15 cellular contexts compared by ENCODE assay signal in the genomic region with DNA sequence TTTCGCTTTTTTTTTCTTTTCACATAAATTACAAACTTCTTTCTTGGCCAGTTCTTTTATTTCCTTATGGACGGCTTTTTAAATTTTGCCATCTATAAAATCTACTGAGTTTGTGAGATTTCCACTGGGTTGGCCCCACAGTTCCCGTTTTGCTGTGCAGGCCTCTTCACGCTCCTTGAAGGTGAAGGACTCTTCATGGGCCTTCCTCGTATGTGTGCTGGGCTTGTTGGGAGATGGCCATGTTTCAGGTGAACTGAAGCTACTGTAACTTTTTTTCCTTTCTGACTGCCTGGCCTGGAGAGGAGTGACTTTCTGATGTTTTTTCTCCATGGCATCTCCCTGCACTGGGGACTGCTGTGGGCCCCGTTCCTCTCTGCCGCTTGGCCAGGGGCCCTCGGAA.
"Had no signal": no experiment of that assay in that cellular context is flagged by ENCODE, and none has a peak within 500 bp of the region (broad histone marks: within the 10 kb centered on the region; RNA-seq: fewer than 3 reads in every experiment).

No MANE protein-coding gene starts in this region.

- H3K9me3 ChIP-seq: breast epithelium had no signal

- H3K4me1 ChIP-seq: breast epithelium had no signal

- DNase-seq: activated CD4-positive, alpha-beta T cell treated with anti-CD3 and anti-CD28 coated beads for 4 hours; activated CD8-positive, alpha-beta memory T cell treated with anti-CD3 and anti-CD28 coated beads, Interleukin-2, amount 50 U/mL, for 48 hours; activated CD8-positive, alpha-beta T cell treated with anti-CD3 and anti-CD28 coated beads, Interleukin-2, amount 10 ng/mL, durations not matched to agents 7 days and 5 days; activated T-cell treated with anti-CD3 and anti-CD28 coated beads, Interleukin-2, amount 50 U/mL, for 1 hour; aorta; KG1; NCI-H1048; NCI-H146; NCI-H187 treated with DMSO at 0.1 percent for 48 hours; NCI-H345; NCI-H524; PC-3; SHP77 treated with DMSO at 0.1 percent for 48 hours had no signal

- H3K27ac ChIP-seq: breast epithelium had no signal

- ATAC-seq: activated CD4-positive, CD25-positive, alpha-beta regulatory T cell treated with anti-CD3 and anti-CD28 coated beads, Interleukin-2, amount 50 U/mL, for 24 hours; activated CD8-positive, alpha-beta T cell treated with anti-CD3 and anti-CD28 coated beads, Interleukin-2, amount 10 ng/mL, durations not matched to agents 7 days and 5 days; PC-3 had no signal

- H3K4me3 ChIP-seq: breast epithelium had no signal

- H3K36me3 ChIP-seq: breast epithelium had no signal

- H3K27me3 ChIP-seq: breast epithelium had no signal
